In the genomic region with DNA sequence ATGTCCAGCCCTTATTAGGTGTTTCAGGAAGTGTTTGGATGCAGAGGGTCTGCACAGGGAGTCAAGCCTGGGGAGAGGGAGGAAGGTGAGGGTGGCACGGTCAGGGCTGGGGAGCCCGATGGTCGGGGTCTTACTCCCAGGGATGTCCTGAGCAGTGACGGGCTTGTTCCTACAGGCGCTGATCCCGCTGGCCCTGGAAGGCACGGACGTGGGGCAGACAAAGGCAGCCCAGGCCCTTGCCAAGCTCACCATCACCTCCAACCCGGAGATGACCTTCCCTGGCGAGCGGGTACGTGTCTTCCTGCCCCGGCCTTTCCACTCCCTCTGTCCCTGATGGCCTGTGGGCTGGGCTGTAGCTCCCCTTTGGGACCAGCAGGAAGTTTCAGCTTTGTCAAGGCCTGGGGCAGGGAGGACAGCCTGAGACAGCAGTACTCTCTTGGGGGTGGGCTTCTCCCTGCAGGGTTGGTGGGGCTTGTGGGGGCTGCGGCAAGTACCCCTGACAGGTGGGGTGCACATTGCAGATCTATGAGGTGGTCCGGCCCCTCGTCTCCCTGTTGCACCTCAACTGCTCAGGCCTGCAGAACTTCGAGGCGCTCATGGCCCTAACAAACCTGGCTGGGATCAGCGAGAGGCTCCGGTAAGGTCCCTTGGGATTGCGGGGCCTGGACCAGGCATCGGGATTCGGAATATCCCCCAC, we compare ENCODE assay signal across 18 cellular contexts. TPM values are rescaled to one million over a fixed set of nuclear protein-coding genes. Genes with fewer than 3 reads are reported as not detected.
A peak's percentile ranks its signal among the peaks of the same experiment; 100 is the strongest.
DNase-seq lines count a peak whose midpoint lies in the region; ATAC-seq and TF ChIP-seq lines count a peak whose summit lies in the region.
"Had no signal": no experiment of that assay in that cellular context is flagged by ENCODE, and none has a peak within 500 bp of the region (broad histone marks: within the 10 kb centered on the region; RNA-seq: fewer than 3 reads in every experiment).

No MANE protein-coding gene starts in this region.

- no peaks in the 10 kb centered on the region for H3K27me3 Mint-ChIP-seq in dendritic cell treated with granulocyte-macrophage colony-stimulating factor and Interleukin-4, amounts not matched to agents 40 ng/mL and 50 ng/mL, for 4 days

- H3K36me3 ChIP-seq in A673 (ENCODE audit: insufficient read depth, low read length, poor library complexity, severe bottlenecking), result peaks cover 29% of the 10 kb centered on the region
- H3K36me3 ChIP-seq in PC-9 (ENCODE audit: low read depth), result no peaks in the 10 kb centered on the region; the same call in 1 of the 2 replicates
- H3K36me3 ChIP-seq in osteoblast (ENCODE audit: insufficient read depth, low read length), result peaks cover 72% of the 10 kb centered on the region

- TF ChIP-seq CTCF in A673 (conservative IDR thresholded peaks at IDR 0.05; ENCODE audit: low read depth, low read length) (no peak), PC-9 (conservative IDR thresholded peaks at IDR 0.05) (no peak), osteoblast (IDR thresholded peaks at IDR 0.05; ENCODE audit: extremely low read depth, low read depth, low read length) (no peak)

- H3K9me3 Mint-ChIP-seq in dendritic cell treated with granulocyte-macrophage colony-stimulating factor and Interleukin-4, amounts not matched to agents 40 ng/mL and 50 ng/mL, for 4 days, result no peaks in the 10 kb centered on the region

- H4K20me1 ChIP-seq in PC-9 (ENCODE audit: insufficient read depth) (no peaks in the 10 kb centered on the region), osteoblast (ENCODE audit: insufficient read depth, low read length) (no peaks in the 10 kb centered on the region)

- H3K4me2 ChIP-seq in PC-9, result no peak overlapping the region
- H3K4me2 ChIP-seq in osteoblast (ENCODE audit: insufficient read depth, low read length), result no peak overlapping the region

- no peak overlapping the region for H3K4me3 Mint-ChIP-seq in dendritic cell treated with granulocyte-macrophage colony-stimulating factor and Interleukin-4, amounts not matched to agents 40 ng/mL and 50 ng/mL, for 4 days

- no peak for ATAC-seq in HG03175 (IDR thresholded peaks at IDR 0.05; ENCODE audit: unreplicated experiment)
- ATAC-seq in HG03280 (IDR thresholded peaks at IDR 0.05; ENCODE audit: unreplicated experiment), result no peak
- ATAC-seq: Right ventricle myocardium inferior had no signal

- intact Hi-C loops in A673 (cut with micrococcal nuclease; ENCODE audit: unreplicated experiment), result no loop called here
- intact Hi-C loops in PC-9 (cut with micrococcal nuclease; ENCODE audit: unreplicated experiment), result no loop called here
- intact Hi-C loops in dendritic cell treated with granulocyte-macrophage colony-stimulating factor and Interleukin-4, amounts not matched to agents 40 ng/mL and 50 ng/mL, for 4 days (cut with micrococcal nuclease), result loop anchor here (10.0 kb wide), 1 partner anchor 325 kb away; no protein-coding TSS in a partner anchor

- POLR2A ChIA-PET in A673 (lab: Charles Lee; ENCODE audit: low non-redundant PET) (no interaction called here), PC-9 (lab: Charles Lee; ENCODE audit: unreplicated experiment) (no interaction called here)

- no peaks in the 10 kb centered on the region for H3K9me3 ChIP-seq in A673 (ENCODE audit: low read depth, low read length, poor library complexity, severe bottlenecking)
- no peaks in the 10 kb centered on the region for H3K9me3 ChIP-seq in PC-9 (ENCODE audit: insufficient read depth, low read depth)
- H3K9me3 ChIP-seq in osteoblast (ENCODE audit: low read depth, low read length), result no peaks in the 10 kb centered on the region

- H3K27ac Mint-ChIP-seq in dendritic cell treated with granulocyte-macrophage colony-stimulating factor and Interleukin-4, amounts not matched to agents 40 ng/mL and 50 ng/mL, for 4 days, result peak overlapping the region; percentile 74

- H3K4me1 Mint-ChIP-seq in dendritic cell treated with granulocyte-macrophage colony-stimulating factor and Interleukin-4, amounts not matched to agents 40 ng/mL and 50 ng/mL, for 4 days (ENCODE audit: low read depth), result peaks cover 41% of the 10 kb centered on the region

- H3K79me2 ChIP-seq in PC-9 (ENCODE audit: low read depth), result no peaks in the 10 kb centered on the region
- H3K79me2 ChIP-seq in osteoblast (ENCODE audit: insufficient read depth, low read length), result no peaks in the 10 kb centered on the region

- H3K9me2 ChIP-seq in PC-9 (ENCODE audit: insufficient read depth), result no peaks in the 10 kb centered on the region

- peaks cover 94% of the 10 kb centered on the region for H3K36me3 Mint-ChIP-seq in dendritic cell treated with granulocyte-macrophage colony-stimulating factor and Interleukin-4, amounts not matched to agents 40 ng/mL and 50 ng/mL, for 4 days (ENCODE audit: low read depth)

- H3K4me1 ChIP-seq in A673 (ENCODE audit: insufficient read depth, low read length, poor library complexity, severe bottlenecking) (peaks cover under 1% of the 10 kb centered on the region), PC-9 (replicated peaks; ENCODE audit: insufficient read depth) (peaks cover 6% of the 10 kb centered on the region; the same call in 1 of the 2 replicates), osteoblast (ENCODE audit: insufficient read depth, low read length) (peaks cover 11% of the 10 kb centered on the region)

- CTCF ChIA-PET in A673 (lab: Charles Lee) (interaction anchor here (1.2 kb wide), 1 partner anchor 15 kb away, joined by 4 read pairs; a partner anchor contains a TSS), PC-9 (lab: Charles Lee) (interaction anchor here (0.6 kb wide), 1 partner anchor 18 kb away, joined by 3 read pairs; no protein-coding TSS in a partner anchor)

- no peak for DNase-seq in A673 (ENCODE audit: low spot score)
- DNase-seq in PC-9, result no peak
- peak; percentile 52 for DNase-seq in osteoblast (ENCODE audit: insufficient read length, low spot score, missing footprints)
- no peak for DNase-seq in pons (ENCODE audit: low spot score)
- no peak for DNase-seq in T-helper 2 cell
- DNase-seq: 8988T, C1 segment of cervical spinal cord, DMS 273 treated with DMSO at 0.1 percent for 48 hours, NCI-H1417, NCI-H187 treated with DMSO at 0.1 percent for 48 hours, NCI-H2171, NCI-H446 treated with DMSO at 0.1 percent for 48 hours, NCI-H748 treated with DMSO at 0.1 percent for 48 hours had no signal

- H3K27ac ChIP-seq in A673 (ENCODE audit: low read depth, low read length, poor library complexity, severe bottlenecking) (peak overlapping the region; percentile 30), PC-9 (0 out of 2 replicates have a peak overlapping the region, but pooled peaks have one; percentile 9), osteoblast (ENCODE audit: low read depth, low read length) (peak overlapping the region; percentile 77)
- H3K27ac ChIP-seq: SK-N-MC had no signal

- no TSS peak for BruUV-seq in A673 (replicated peaks; lab: Mats Ljungman, UMichigan)
- no TSS peak for BruUV-seq in PC-9 (replicated peaks; lab: Mats Ljungman, UMichigan)

- H2AFZ ChIP-seq in PC-9 (no peak overlapping the region), osteoblast (ENCODE audit: low read length) (peak overlapping the region; percentile 15)

- no peaks in the 10 kb centered on the region for H3K27me3 ChIP-seq in A673 (replicated peaks; ENCODE audit: insufficient read depth, low read depth, low read length, poor library complexity)
- H3K27me3 ChIP-seq in PC-9 (ENCODE audit: insufficient read depth, low read depth), result no peaks in the 10 kb centered on the region
- no peaks in the 10 kb centered on the region for H3K27me3 ChIP-seq in osteoblast (ENCODE audit: insufficient read depth, low read length)

- no peak overlapping the region for H3K4me3 ChIP-seq in A673 (ENCODE audit: low read depth, low read length, poor library complexity, severe bottlenecking)
- H3K4me3 ChIP-seq in PC-9, result no peak overlapping the region
- H3K4me3 ChIP-seq in osteoblast (ENCODE audit: insufficient read depth, low read length), result no peak overlapping the region
- H3K4me3 ChIP-seq: SK-N-MC had no signal

- H3F3A ChIP-seq in PC-9 (ENCODE audit: insufficient read depth, low read depth), result peaks cover 18% of the 10 kb centered on the region

RNA-seq across cellular contexts. Expression of a gene that starts 4.6 kb away (rescaled TPM):
- total RNA-seq in A673 (2021) (28.8 and 39.5 TPM in 2 replicates), PC-9 (2021) (51.4 and 51.5 TPM in 2 replicates), osteoblast (11.2 TPM in 2 replicates)

RNA-seq across cellular contexts. Expression of a gene that starts 15.0 kb away (rescaled TPM):
- total RNA-seq in A673 (2021), result 74.4 and 77.7 TPM in 2 replicates
- total RNA-seq in PC-9 (2021), result 81.8 and 86.0 TPM in 2 replicates
- 72.5 and 74.9 TPM in 2 replicates for total RNA-seq in osteoblast

RNA-seq across cellular contexts. Expression of a gene that starts 17.8 kb away (rescaled TPM):
- total RNA-seq in A673 (2021) (22.6 and 23.9 TPM in 2 replicates), PC-9 (2021) (18.1 and 20.9 TPM in 2 replicates), osteoblast (8.8 and 11.6 TPM in 2 replicates)

RNA-seq across cellular contexts. Expression of a gene that starts 44.2 kb away (rescaled TPM):
- total RNA-seq in A673 (2021) (338 and 339 TPM in 2 replicates), PC-9 (2021) (145 and 180 TPM in 2 replicates), osteoblast (17.1 and 17.7 TPM in 2 replicates)

RNA-seq across cellular contexts. Expression of a gene that starts 47.0 kb away (rescaled TPM):
- total RNA-seq in A673 (2021) (75.7 and 91.3 TPM in 2 replicates), PC-9 (2021) (26.4 and 27.1 TPM in 2 replicates), osteoblast (15.2 and 20.0 TPM in 2 replicates)

Comparison
In these comparisons a context has a peak if more than half of its experiments do, and no peak if none do; other contexts are left out.
1. H3K27ac ChIP-seq: peak in every context shown above with its lines; median percentile 77 in osteoblast; 30 in A673; 9 in PC-9.